ENCODE assay signal across 8 cellular contexts in the genomic region with DNA sequence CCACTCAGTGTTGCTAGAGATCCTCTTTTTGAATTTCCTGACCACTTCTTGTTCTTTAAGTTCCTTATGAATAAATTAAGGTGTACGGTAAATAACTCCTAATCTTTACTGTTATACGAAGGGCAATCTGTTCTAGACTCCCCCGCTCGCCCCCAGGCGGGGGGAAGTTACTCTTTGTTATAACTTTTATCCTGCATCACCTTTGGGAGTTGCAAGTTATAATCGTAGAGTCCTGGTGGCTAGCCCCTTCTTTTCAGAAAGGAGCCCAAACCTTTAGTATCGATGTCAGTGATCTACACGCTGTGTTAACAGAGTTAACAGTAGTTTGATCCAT. TPM values are rescaled to one million over a fixed set of nuclear protein-coding genes. Genes with fewer than 3 reads are reported as not detected.
DNase-seq lines count a peak whose midpoint lies in the region; ATAC-seq and TF ChIP-seq lines count a peak whose summit lies in the region.

No MANE protein-coding gene starts in this region.

- H3K9me3 Mint-ChIP-seq in T-cell: no peaks in the 10 kb centered on the region

- no peak for TF ChIP-seq POLR2A in gastrocnemius medialis (IDR thresholded peaks at IDR 0.05)

- TF ChIP-seq CTCF in fibroblast of the aortic adventitia (IDR thresholded peaks at IDR 0.05; ENCODE audit: insufficient read depth, low read length) (no peak), gastrocnemius medialis (IDR thresholded peaks at IDR 0.05 in 4 of 5, conservative IDR thresholded peaks at IDR 0.05 in 1 of 5) (no peak)

- peak overlapping the region; percentile 89 to 90 (median 89) for H3K4me3 Mint-ChIP-seq in T-cell

- in situ Hi-C loops in gastrocnemius medialis (cut with MboI; ENCODE audit: low sequenced_read_pairs in 4 of 4): no loop called here

- H3K36me3 Mint-ChIP-seq in T-cell: peaks cover 8% of the 10 kb centered on the region

- H3K27me3 Mint-ChIP-seq in T-cell: no peaks in the 10 kb centered on the region

- CTCF ChIA-PET in T-cell (lab: Charles Lee): no interaction called here

- H3K9me3 ChIP-seq in gastrocnemius medialis: no peaks in the 10 kb centered on the region

- H3K4me1 Mint-ChIP-seq in T-cell: peaks cover 14 to 22% (median 21%) of the 10 kb centered on the region in 3 donors

- peak overlapping the region; percentile 84 for H3K4me3 ChIP-seq in fibroblast of the aortic adventitia (ENCODE audit: low read depth, low read length)
- H3K4me3 ChIP-seq in gastrocnemius medialis: peak overlapping the region; percentile 60 to 86 (median 74)

- H3K4me1 ChIP-seq in gastrocnemius medialis: peaks cover 0 to 8% of the 10 kb centered on the region in 2 donors

- DNase-seq in NCI-H1105 treated with DMSO at 0.1 percent for 48 hours (lab: John Stamatoyannopoulos, UW): peak; percentile 38
- DNase-seq in NCI-H1105 (lab: John Stamatoyannopoulos, UW): no peak
- DNase-seq in T-cell: peak in 4 of 34 experiments; percentile 3 to 35 (median 16)
- no peak for DNase-seq in fibroblast of the aortic adventitia (ENCODE audit: low read depth)
- DNase-seq in gastrocnemius medialis: no peak
- DNase-seq in NCI-H128 (lab: John Stamatoyannopoulos, UW; ENCODE audit: unreplicated experiment): no peak
- no peak for DNase-seq in A172 (ENCODE audit: low spot score)

- no peaks in the 10 kb centered on the region for H3K27me3 ChIP-seq in gastrocnemius medialis

- ATAC-seq in T-cell (replicated peaks in 1 of 4) (no peak), gastrocnemius medialis (no peak), GM18520 (IDR thresholded peaks at IDR 0.05; ENCODE audit: unreplicated experiment) (no peak)

- POLR2A ChIA-PET in T-cell (lab: Charles Lee): no interaction called here

- intact Hi-C loops in gastrocnemius medialis (cut with DNase I; ENCODE audit: low total_unique reads): no loop called here

- H3K27ac Mint-ChIP-seq in T-cell: peak overlapping the region in 1 of 2 donors; percentile 44

- H3K27ac ChIP-seq in gastrocnemius medialis: peak overlapping the region; percentile 16 to 66 (median 62)

- no peaks in the 10 kb centered on the region for H3K36me3 ChIP-seq in gastrocnemius medialis

RNA-seq across cellular contexts. Expression of a gene that starts 0.7 kb away (rescaled TPM):
- 10 to 100 TPM in 3 of 5 donors, 1 to 10 TPM in 2; 6.5 to 12.8 (median 10.0) TPM for total RNA-seq in T-cell
- 3.3 and 10.9 TPM in 2 replicates for total RNA-seq in fibroblast of the aortic adventitia (ENCODE audit: low replicate concordance)
- 10 to 100 TPM in 1 of 4 donors, 1 to 10 TPM in 3; 3.7 to 12.0 (median 6.2) TPM for total RNA-seq in gastrocnemius medialis
- 27.7 and 36.8 TPM in 2 replicates for total RNA-seq in A172 (2014; rRNA removed; shearing (Covaris generic))

RNA-seq across cellular contexts. Expression of a gene that starts 26.1 kb away (rescaled TPM):
- 10 to 100 TPM; 25.1 to 34.1 (median 29.2) TPM for total RNA-seq in T-cell
- total RNA-seq in fibroblast of the aortic adventitia (ENCODE audit: low replicate concordance): 7.7 and 9.7 TPM in 2 replicates
- 1 to 10 TPM in 3 of 4 donors, under 1 TPM in 1; 0.97 to 5.4 (median 1.7) TPM for total RNA-seq in gastrocnemius medialis
- total RNA-seq in A172 (2014; rRNA removed; shearing (Covaris generic)): 4.7 and 7.0 TPM in 2 replicates
